8 cellular contexts compared by ENCODE assay signal in the genomic region with DNA sequence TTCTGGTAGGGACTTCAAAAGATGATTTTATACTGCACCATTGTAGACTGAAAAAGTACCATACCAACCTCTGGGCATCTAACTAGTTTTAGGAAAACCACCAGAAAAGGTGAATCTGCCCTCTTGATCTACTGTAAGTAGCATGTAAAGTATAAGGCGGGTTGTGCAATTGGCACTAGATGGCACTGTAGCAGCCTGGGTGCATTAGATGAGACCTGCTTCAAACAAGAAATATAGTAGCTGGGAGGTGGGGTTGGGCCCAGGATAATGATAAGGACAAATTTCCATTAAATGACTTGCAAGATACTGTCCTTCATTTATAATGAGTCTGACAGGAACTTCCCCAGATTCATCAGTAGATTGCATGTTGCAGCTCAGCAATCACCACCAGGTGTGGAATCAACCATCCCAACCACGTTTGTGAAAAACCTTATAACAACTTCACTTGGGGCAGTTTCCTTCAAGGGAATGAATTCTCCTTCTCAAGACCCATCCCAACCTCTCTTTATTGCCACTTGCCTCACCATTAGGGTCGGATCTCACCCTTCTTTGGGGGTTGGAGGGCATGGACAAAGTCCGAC. TPM values are rescaled to one million over a fixed set of nuclear protein-coding genes. Genes with fewer than 3 reads are reported as not detected.
DNase-seq lines count a peak whose midpoint lies in the region; ATAC-seq and TF ChIP-seq lines count a peak whose summit lies in the region.

No MANE protein-coding gene starts in this region.

- H3K36me3 ChIP-seq in CD8-positive, alpha-beta T cell (ENCODE audit: insufficient read depth, low read length), result no peaks in the 10 kb centered on the region
- H3K36me3 ChIP-seq in SU-DHL-6 (ENCODE audit: low read length), result no peaks in the 10 kb centered on the region
- H3K36me3 ChIP-seq in upper lobe of right lung, result no peaks in the 10 kb centered on the region

- H3K36me3 Mint-ChIP-seq in CD8-positive, alpha-beta T cell, result no peaks in the 10 kb centered on the region

- H2AFZ ChIP-seq in SU-DHL-6 (ENCODE audit: low read depth, low read length, severe bottlenecking), result no peak overlapping the region

- peaks cover 2% of the 10 kb centered on the region for H3K9me3 Mint-ChIP-seq in CD8-positive, alpha-beta T cell

- DNase-seq in CD8-positive, alpha-beta T cell, result peak in 4 of 7 experiments; percentile 16 to 56 (median 39)
- no peak for DNase-seq in HFF-Myc (ENCODE audit: extremely low read depth, low read depth)
- peak; percentile 78 for DNase-seq in fibroblast of pulmonary artery (ENCODE audit: low read depth)
- no peak for DNase-seq in upper lobe of right lung
- DNase-seq in ureter (ENCODE audit: low spot score), result no peak
- DNase-seq in NCI-H1048 (lab: John Stamatoyannopoulos, UW), result no peak

- no peak overlapping the region for H3K4me2 ChIP-seq in SU-DHL-6 (ENCODE audit: low read depth, low read length, poor library complexity, severe bottlenecking)

- H3K9me3 ChIP-seq in CD8-positive, alpha-beta T cell (ENCODE audit: low read length), result no peaks in the 10 kb centered on the region
- H3K9me3 ChIP-seq in SU-DHL-6 (ENCODE audit: insufficient read depth, low read length) (peaks cover 11% of the 10 kb centered on the region; the same call in 1 of the 2 replicates), upper lobe of right lung (no peaks in the 10 kb centered on the region)

- no peak overlapping the region for H3K4me3 Mint-ChIP-seq in CD8-positive, alpha-beta T cell

- CTCF ChIA-PET in CD8-positive, alpha-beta T cell (lab: Charles Lee), result interaction anchor here (0.7 to 18.7 kb wide), 66 partner anchors 8 to 273 kb away, joined by 3 to 628 read pairs (median 6); a partner anchor contains a TSS

- no peaks in the 10 kb centered on the region for H3K9me2 ChIP-seq in SU-DHL-6 (replicated peaks; ENCODE audit: insufficient read depth, low read length)

- H3F3A ChIP-seq in SU-DHL-6 (ENCODE audit: insufficient read depth), result no peaks in the 10 kb centered on the region

- no peak overlapping the region for H3K9ac ChIP-seq in SU-DHL-6 (ENCODE audit: low read length)

- H3K4me1 Mint-ChIP-seq in CD8-positive, alpha-beta T cell (ENCODE audit: low read depth), result peaks cover 36% of the 10 kb centered on the region

- no peak overlapping the region for H3K4me3 ChIP-seq in CD8-positive, alpha-beta T cell (ENCODE audit: low read depth, low read length)
- H3K4me3 ChIP-seq in HFF-Myc (replicated peaks; ENCODE audit: low read depth, low read length) (no peak overlapping the region), SU-DHL-6 (ENCODE audit: insufficient read depth, low read length, poor library complexity, severe bottlenecking) (no peak overlapping the region), fibroblast of pulmonary artery (replicated peaks; ENCODE audit: low read depth, low read length) (no peak overlapping the region), upper lobe of right lung (no peak overlapping the region)

- TF ChIP-seq CTCF in CD8-positive, alpha-beta T cell (IDR thresholded peaks at IDR 0.05), result peak; percentile 41
- TF ChIP-seq CTCF in HFF-Myc (IDR thresholded peaks at IDR 0.05; ENCODE audit: low read depth, low read length, missing control alignments), result peak; percentile 60
- TF ChIP-seq CTCF in SU-DHL-6 (IDR thresholded peaks at IDR 0.05; ENCODE audit: insufficient read depth, low read length, poor library complexity, severe bottlenecking), result peak; percentile 58
- TF ChIP-seq CTCF in fibroblast of pulmonary artery (IDR thresholded peaks at IDR 0.05; ENCODE audit: low read length, missing control alignments), result peak; percentile 73
- no peak for TF ChIP-seq CTCF in upper lobe of right lung (IDR thresholded peaks at IDR 0.05)

- no peak overlapping the region for H3K27ac ChIP-seq in CD8-positive, alpha-beta T cell (ENCODE audit: low read depth, low read length)
- H3K27ac ChIP-seq in SU-DHL-6 (ENCODE audit: low read depth, low read length) (no peak overlapping the region), upper lobe of right lung (no peak overlapping the region)

- H3K79me2 ChIP-seq in SU-DHL-6 (ENCODE audit: insufficient read depth, low read length), result no peaks in the 10 kb centered on the region

- no peak overlapping the region for H3K27ac Mint-ChIP-seq in CD8-positive, alpha-beta T cell

- POLR2A ChIA-PET in CD8-positive, alpha-beta T cell (lab: Charles Lee), result interaction anchor here (0.7 to 9.2 kb wide), 6 partner anchors 74 to 115 kb away, joined by 3 to 75 read pairs (median 4); no protein-coding TSS in a partner anchor

- ATAC-seq in CD8-positive, alpha-beta T cell, result no peak
- peak; percentile 51 for ATAC-seq in upper lobe of right lung
- no peak for ATAC-seq in GM18873 (IDR thresholded peaks at IDR 0.05; ENCODE audit: low FRiP score, unreplicated experiment)

- intact Hi-C loops in CD8-positive, alpha-beta T cell (cut with DNase I, micrococcal nuclease), result loop anchor here (1.0 to 5.0 kb wide), 6 partner anchors 48 to 175 kb away; a partner anchor contains a TSS
- intact Hi-C loops in upper lobe of right lung (cut with DNase I), result no loop called here

- no peaks in the 10 kb centered on the region for H3K27me3 Mint-ChIP-seq in CD8-positive, alpha-beta T cell (ENCODE audit: low read depth)

- H3K27me3 ChIP-seq in CD8-positive, alpha-beta T cell (ENCODE audit: insufficient read depth, low read length), result no peaks in the 10 kb centered on the region
- H3K27me3 ChIP-seq in SU-DHL-6 (ENCODE audit: low read length), result no peaks in the 10 kb centered on the region
- H3K27me3 ChIP-seq in upper lobe of right lung, result no peaks in the 10 kb centered on the region

- no peaks in the 10 kb centered on the region for H4K20me1 ChIP-seq in SU-DHL-6 (ENCODE audit: low read depth, low read length)

- H3K4me1 ChIP-seq in CD8-positive, alpha-beta T cell (ENCODE audit: insufficient read depth, low read length), result peaks cover 16% of the 10 kb centered on the region
- H3K4me1 ChIP-seq in upper lobe of right lung, result no peaks in the 10 kb centered on the region

RNA-seq across cellular contexts. Expression of a gene that starts 37.3 kb away (rescaled TPM):
- total RNA-seq in CD8-positive, alpha-beta T cell, result 1 to 10 TPM in 1 of 2 experiments, under 1 TPM in 1; 0.78 to 1.0 TPM
- total RNA-seq in upper lobe of right lung (0.67 TPM), ureter (0.68 TPM)

RNA-seq across cellular contexts. Expression of a gene that starts 39.0 kb away (rescaled TPM):
- total RNA-seq in CD8-positive, alpha-beta T cell, result not detected
- not detected for total RNA-seq in upper lobe of right lung
- total RNA-seq in ureter, result not detected

RNA-seq across cellular contexts. Expression of a gene that starts 55.8 kb away (rescaled TPM):
- total RNA-seq in CD8-positive, alpha-beta T cell, result not detected
- total RNA-seq in upper lobe of right lung, result not detected
- not detected for total RNA-seq in ureter

Comparison
In these comparisons a context has a peak if more than half of its experiments do, and no peak if none do; other contexts are left out.
1. DNase-seq: peak in CD8-positive, alpha-beta T cell (4 of 7) and fibroblast of pulmonary artery (single experiment); none in HFF-Myc (single experiment), upper lobe of right lung (single experiment), ureter (single experiment) and NCI-H1048 (single experiment).